10 cellular contexts compared by ENCODE assay signal in genomic region chr10:52965938-52966401, GRCh38.
DNase-seq lines count a peak whose midpoint lies in the region; ATAC-seq lines count a peak whose summit lies in the region.
"Had no signal": no experiment of that assay in that cellular context is flagged by ENCODE, and none has a peak within 500 bp of the region (broad histone marks: within the 10 kb centered on the region; RNA-seq: fewer than 3 reads in every experiment).

No MANE protein-coding gene starts in this region.

- 0 out of 2 replicates have a peak, but pooled peaks cover 2% of the 10 kb centered on the region for H3K36me3 ChIP-seq in iPS DF 6.9 (ENCODE audit: control insufficient read depth, insufficient read depth, low read length)
- no peaks in the 10 kb centered on the region for H3K36me3 ChIP-seq in aorta (ENCODE audit: control insufficient read depth in 1 of 2, insufficient read depth in 2 of 2, low read length in 1 of 2)

- no peaks in the 10 kb centered on the region for H3K36me3 Mint-ChIP-seq in stimulated activated effector memory CD8-positive, alpha-beta T cell treated with anti-CD3 and anti-CD28 coated beads, Interleukin-12 subunit alpha, Interleukin-12 subunit beta, amount 100 ng/mL, for 72 hours

- ATAC-seq in GM18517 (IDR thresholded peaks at IDR 0.05; ENCODE audit: unreplicated experiment), result peak; percentile 99
- ATAC-seq in GM21717 (IDR thresholded peaks at IDR 0.05; ENCODE audit: unreplicated experiment), result peak; percentile 99
- peak; percentile 98 for ATAC-seq in HG03442 (IDR thresholded peaks at IDR 0.05; ENCODE audit: unreplicated experiment)
- ATAC-seq in stimulated activated effector memory CD8-positive, alpha-beta T cell treated with anti-CD3 and anti-CD28 coated beads, Interleukin-12 subunit alpha, Interleukin-12 subunit beta, amount 100 ng/mL, for 72 hours, result no peak
- ATAC-seq in aorta (ENCODE audit: low FRiP score), result no peak

- H3K9me3 ChIP-seq in iPS DF 6.9 (ENCODE audit: control insufficient read depth, insufficient read depth, low read length), result no peaks in the 10 kb centered on the region
- no peaks in the 10 kb centered on the region for H3K9me3 ChIP-seq in aorta (ENCODE audit: control insufficient read depth, low read length)

- H3K27ac ChIP-seq in iPS DF 6.9 (ENCODE audit: low read length), result peak overlapping the region; percentile 96
- no peak overlapping the region for H3K27ac ChIP-seq in aorta (ENCODE audit: low read depth in 1 of 2, low read length in 2 of 2)

- H3K4me3 Mint-ChIP-seq in stimulated activated effector memory CD8-positive, alpha-beta T cell treated with anti-CD3 and anti-CD28 coated beads, Interleukin-12 subunit alpha, Interleukin-12 subunit beta, amount 100 ng/mL, for 72 hours, result no peak overlapping the region

- no peak overlapping the region for H3K4me3 ChIP-seq in iPS DF 6.9 (ENCODE audit: low read length)
- no peak overlapping the region for H3K4me3 ChIP-seq in aorta (ENCODE audit: low read length in 2 of 2)

- H3K9me3 Mint-ChIP-seq in stimulated activated effector memory CD8-positive, alpha-beta T cell treated with anti-CD3 and anti-CD28 coated beads, Interleukin-12 subunit alpha, Interleukin-12 subunit beta, amount 100 ng/mL, for 72 hours, result peaks cover 17% of the 10 kb centered on the region

- no CpG with 5 or more reads among the region's 6 CpGs for WGBS in iPS DF 6.9 (ENCODE audit: insufficient coverage, insufficient read length)
- WGBS in aorta, 2 donors, result 56 to 62% methylated on average over 6 of the region's 6 CpGs

- H3K4me1 Mint-ChIP-seq in stimulated activated effector memory CD8-positive, alpha-beta T cell treated with anti-CD3 and anti-CD28 coated beads, Interleukin-12 subunit alpha, Interleukin-12 subunit beta, amount 100 ng/mL, for 72 hours, result no peaks in the 10 kb centered on the region

- DNase-seq in iPS DF 6.9 (ENCODE audit: low read depth, low spot score), result no peak
- no peak for DNase-seq in stimulated activated effector memory CD8-positive, alpha-beta T cell treated with anti-CD3 and anti-CD28 coated beads, Interleukin-12 subunit alpha, Interleukin-12 subunit beta, amount 100 ng/mL, for 72 hours (ENCODE audit: low spot score in 2 of 2)
- no peak for DNase-seq in NCI-H2081 treated with DMSO at 0.1 percent for 48 hours (lab: John Stamatoyannopoulos, UW)
- no peak for DNase-seq in SHP77 (lab: John Stamatoyannopoulos, UW)
- DNase-seq in aorta, result no peak
- DNase-seq: posterior cingulate gyrus; stimulated activated naive CD4-positive, alpha-beta T cell treated with Interleukin-2 at 50 U/mL for 16 hours had no signal

- peaks cover 4% of the 10 kb centered on the region for H3K4me1 ChIP-seq in iPS DF 6.9 (ENCODE audit: control insufficient read depth, insufficient read depth, low read length)
- H3K4me1 ChIP-seq in aorta (ENCODE audit: control insufficient read depth in 1 of 2, insufficient read depth in 2 of 2, low read length in 2 of 2), result no peaks in the 10 kb centered on the region

- intact Hi-C loops in aorta (cut with DNase I), result no loop called here

- H3K27ac Mint-ChIP-seq in stimulated activated effector memory CD8-positive, alpha-beta T cell treated with anti-CD3 and anti-CD28 coated beads, Interleukin-12 subunit alpha, Interleukin-12 subunit beta, amount 100 ng/mL, for 72 hours, result no peak overlapping the region

- no peaks in the 10 kb centered on the region for H3K27me3 ChIP-seq in iPS DF 6.9 (ENCODE audit: control insufficient read depth, insufficient read depth, low read length)
- no peaks in the 10 kb centered on the region for H3K27me3 ChIP-seq in aorta (ENCODE audit: control insufficient read depth in 1 of 2, insufficient read depth in 2 of 2, low read length in 1 of 2)

Comparison
In these comparisons a context has a peak if more than half of its experiments do, and no peak if none do; other contexts are left out.
1. ATAC-seq: peak in GM18517 (single experiment), GM21717 (single experiment) and HG03442 (single experiment); none in stimulated activated effector memory CD8-positive, alpha-beta T cell treated with anti-CD3 and anti-CD28 coated beads, Interleukin-12 subunit alpha, Interleukin-12 subunit beta, amount 100 ng/mL, for 72 hours (single experiment) and aorta (single experiment).